22 cellular contexts compared by ENCODE assay signal in the genomic region with DNA sequence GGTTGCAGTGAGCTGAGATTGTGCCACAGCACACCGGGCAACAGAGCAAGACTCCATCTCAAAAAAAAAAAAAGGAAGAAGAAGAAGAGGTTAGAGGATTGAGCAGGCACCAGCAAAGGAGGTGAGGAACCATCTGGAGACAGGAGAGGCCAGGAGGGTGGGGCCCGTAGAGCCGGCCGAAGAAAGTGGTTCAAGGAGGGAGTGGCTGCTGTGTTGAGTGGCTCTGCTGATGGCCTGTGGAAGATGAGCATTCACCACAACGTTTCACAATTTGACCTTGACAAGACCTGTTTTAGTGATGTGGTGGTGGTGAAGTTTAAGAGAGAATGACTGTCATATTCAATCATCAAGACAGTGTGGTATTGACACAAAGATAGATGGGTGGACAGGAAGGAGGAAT. TPM values are rescaled to one million over a fixed set of nuclear protein-coding genes. Genes with fewer than 3 reads are reported as not detected.
DNase-seq lines count a peak whose midpoint lies in the region; ATAC-seq, FAIRE-seq and TF ChIP-seq lines count a peak whose summit lies in the region.
"Had no signal": no experiment of that assay in that cellular context is flagged by ENCODE, and none has a peak within 500 bp of the region (broad histone marks: within the 10 kb centered on the region; RNA-seq: fewer than 3 reads in every experiment).

No MANE protein-coding gene starts in this region.

- H3K36me3 ChIP-seq in K562 (ENCODE audit: control insufficient read depth, insufficient read depth, low read length): no peaks in the 10 kb centered on the region
- H3K36me3 ChIP-seq in sigmoid colon: no peaks in the 10 kb centered on the region
- no peaks in the 10 kb centered on the region for H3K36me3 ChIP-seq in thyroid gland
- H3K36me3 ChIP-seq: gastrocnemius medialis, tibial artery had no signal

- H3K4me3 ChIP-seq in K562 (no peak overlapping the region), sigmoid colon (no peak overlapping the region), thyroid gland (replicated peaks in 1 of 3) (no peak overlapping the region)
- H3K4me3 ChIP-seq: gastrocnemius medialis, GM23248, lung, tibial artery had no signal

- no peaks in the 10 kb centered on the region for H3K9me3 ChIP-seq in K562 (replicated peaks; ENCODE audit: control insufficient read depth, insufficient read depth, low read depth, low read length)
- no peaks in the 10 kb centered on the region for H3K9me3 ChIP-seq in sigmoid colon
- H3K9me3 ChIP-seq in thyroid gland: no peaks in the 10 kb centered on the region
- H3K9me3 ChIP-seq: gastrocnemius medialis, tibial artery had no signal

- peak overlapping the region; percentile 3 for H3K27ac Mint-ChIP-seq in T-helper 1 cell treated with Interleukin-12 subunit alpha and Interleukin-12 subunit beta and Interleukin-4 antibody, amounts not matched to agents 30 μg/mL and 1 μg/mL, for 36 hours
- H3K27ac Mint-ChIP-seq: activated T-helper 1 cell treated with anti-CD3 and anti-CD28 coated beads, Interleukin-12 subunit alpha, Interleukin-12 subunit beta, Interleukin-2, Interleukin-4 antibody, amounts not matched to agents 30 ng/mL and 10 ng/mL and 1 ng/mL, durations not matched to agents 14 hours and 24 hours and 36 hours had no signal

- BruUV-seq in K562 (replicated peaks; lab: Mats Ljungman, UMichigan): no TSS peak

- FAIRE-seq in K562 (lab: Jason Lieb, UNC): no peak
- FAIRE-seq: endothelial cell of umbilical vein, TTC549 had no signal

- H3K27me3 Mint-ChIP-seq in T-helper 1 cell treated with Interleukin-12 subunit alpha and Interleukin-12 subunit beta and Interleukin-4 antibody, amounts not matched to agents 30 μg/mL and 1 μg/mL, for 36 hours (ENCODE audit: low read depth): peaks cover 3% of the 10 kb centered on the region

- no peak for TF ChIP-seq CTCF in K562 (IDR thresholded peaks at IDR 0.05 in 2 of 3, conservative IDR thresholded peaks at IDR 0.05 in 1 of 3; ENCODE audit: insufficient read depth in 2 of 3, low read depth in 1 of 3, low read length in 3 of 3)
- TF ChIP-seq CTCF in sigmoid colon (IDR thresholded peaks at IDR 0.05): no peak
- TF ChIP-seq CTCF in thyroid gland (IDR thresholded peaks at IDR 0.05): no peak

- peaks cover 31% of the 10 kb centered on the region for H3K4me1 Mint-ChIP-seq in T-helper 1 cell treated with Interleukin-12 subunit alpha and Interleukin-12 subunit beta and Interleukin-4 antibody, amounts not matched to agents 30 μg/mL and 1 μg/mL, for 36 hours (ENCODE audit: low read depth)

- no peak for ATAC-seq in K562
- ATAC-seq in GM21723 (IDR thresholded peaks at IDR 0.05; ENCODE audit: unreplicated experiment): no peak
- ATAC-seq: CD8-positive, alpha-beta T cell; gastrocnemius medialis had no signal

- no peaks in the 10 kb centered on the region for H3K79me2 ChIP-seq in K562 (ENCODE audit: control insufficient read depth, insufficient read depth, low read length)

- WGBS in K562 (ENCODE audit: insufficient coverage, low coverage, missing lambda C conversion rate): 39% methylated on average over 5 of the region's 5 CpGs
- WGBS in sigmoid colon, 2 donors: 27 to 72% methylated on average over 5 of the region's 5 CpGs
- WGBS in thyroid gland, 2 donors: 67% methylated on average over 5 of the region's 5 CpGs

- CTCF ChIA-PET in K562 (lab: Yijun Ruan, JAX; ENCODE audit: low intra/inter-chr PET ratio): no interaction called here

- TF ChIP-seq POLR2A in K562 (conservative IDR thresholded peaks at IDR 0.05): no peak
- no peak for TF ChIP-seq POLR2A in sigmoid colon (IDR thresholded peaks at IDR 0.05)
- TF ChIP-seq POLR2A in thyroid gland (IDR thresholded peaks at IDR 0.05): no peak

- H3K4me3 Mint-ChIP-seq in T-helper 1 cell treated with Interleukin-12 subunit alpha and Interleukin-12 subunit beta and Interleukin-4 antibody, amounts not matched to agents 30 μg/mL and 1 μg/mL, for 36 hours: no peak overlapping the region
- H3K4me3 Mint-ChIP-seq: activated T-helper 1 cell treated with anti-CD3 and anti-CD28 coated beads, Interleukin-12 subunit alpha, Interleukin-12 subunit beta, Interleukin-2, Interleukin-4 antibody, amounts not matched to agents 30 ng/mL and 10 ng/mL and 1 ng/mL, durations not matched to agents 14 hours and 24 hours and 36 hours; CD8-positive, alpha-beta T cell had no signal

- no peak for DNase-seq in T-helper 1 cell
- peak; percentile 92 to 94 for DNase-seq in NOMO-1 (lab: John Stamatoyannopoulos, UW; ENCODE audit: unreplicated experiment in 2 of 2)
- no peak for DNase-seq in K562 (ENCODE audit: extremely low read depth in 1 of 4, low spot score in 3 of 4)
- peak; percentile 60 for DNase-seq in sigmoid colon
- no peak for DNase-seq in EL
- no peak for DNase-seq in thyroid gland
- DNase-seq: activated CD4-positive, alpha-beta T cell treated with anti-CD3 and anti-CD28 coated beads, Interleukin-2, amount 50 U/mL, for 4 hours; cerebellar nuclear complex; GM23248; NCI-H1930; NCI-H524 treated with DMSO at 0.1 percent for 48 hours; retina; SHP77 treated with DMSO at 0.1 percent for 48 hours had no signal

- H3K4me2 ChIP-seq in K562 (ENCODE audit: insufficient read depth, low read length): no peak overlapping the region

- H3K27me3 ChIP-seq in K562 (ENCODE audit: control insufficient read depth in 2 of 2, insufficient read depth in 2 of 2, low read length in 2 of 2) (no peaks in the 10 kb centered on the region), sigmoid colon (no peaks in the 10 kb centered on the region), thyroid gland (no peaks in the 10 kb centered on the region)
- H3K27me3 ChIP-seq: gastrocnemius medialis, tibial artery had no signal

- H3K9me1 ChIP-seq in K562 (ENCODE audit: control insufficient read depth, insufficient read depth, low read length): no peaks in the 10 kb centered on the region

- POLR2A ChIA-PET in K562 (lab: Yijun Ruan, JAX): interaction anchor here (1.0 kb wide), 1 partner anchor 20 kb away, joined by 3 read pairs; a partner anchor contains a TSS

- in situ Hi-C loops in K562 (cut with MboI): no loop called here

- no peak for TF ChIP-seq RAD21 in K562 (CRISPR knock-in tag; conservative IDR thresholded peaks at IDR 0.05 in 1 of 2, IDR thresholded peaks at IDR 0.05 in 1 of 2)

- H3K4me1 ChIP-seq in K562 (replicated peaks in 1 of 2; ENCODE audit: control insufficient read depth in 2 of 2, insufficient read depth in 2 of 2, low read length in 2 of 2) (peaks cover 21 to 52% of the 10 kb centered on the region in 2 experiments), sigmoid colon (peaks cover 0 to 13% (median 8%) of the 10 kb centered on the region in 4 donors), thyroid gland (peaks cover 5 to 8% of the 10 kb centered on the region in 2 donors)

- no peaks in the 10 kb centered on the region for H3K9me3 Mint-ChIP-seq in T-helper 1 cell treated with Interleukin-12 subunit alpha and Interleukin-12 subunit beta and Interleukin-4 antibody, amounts not matched to agents 30 μg/mL and 1 μg/mL, for 36 hours
- H3K9me3 Mint-ChIP-seq: activated T-helper 1 cell treated with anti-CD3 and anti-CD28 coated beads, Interleukin-12 subunit alpha, Interleukin-12 subunit beta, Interleukin-2, Interleukin-4 antibody, amounts not matched to agents 30 ng/mL and 10 ng/mL and 1 ng/mL, durations not matched to agents 14 hours and 24 hours and 36 hours; CD8-positive, alpha-beta T cell had no signal

- H3K27ac ChIP-seq in K562 (ENCODE audit: extremely low read depth, low read depth, low read length): no peak overlapping the region
- no peak overlapping the region for H3K27ac ChIP-seq in sigmoid colon
- no peak overlapping the region for H3K27ac ChIP-seq in thyroid gland
- H3K27ac ChIP-seq: gastrocnemius medialis, GM23248, tibial artery had no signal

- TF ChIP-seq EP300 in K562 (IDR thresholded peaks at IDR 0.05; ENCODE audit: low read length) (no peak), sigmoid colon (IDR thresholded peaks at IDR 0.05) (no peak)

- no peaks in the 10 kb centered on the region for H3K36me3 Mint-ChIP-seq in T-helper 1 cell treated with Interleukin-12 subunit alpha and Interleukin-12 subunit beta and Interleukin-4 antibody, amounts not matched to agents 30 μg/mL and 1 μg/mL, for 36 hours (ENCODE audit: low read depth)
- H3K36me3 Mint-ChIP-seq: CD8-positive, alpha-beta T cell had no signal

- H3K9ac ChIP-seq in K562 (ENCODE audit: insufficient read depth in 1 of 2, low read depth in 2 of 2, low read length in 2 of 2): no peak overlapping the region
- H3K9ac ChIP-seq: GM23248 had no signal

- intact Hi-C loops in K562 (cut with micrococcal nuclease) (no loop called here), sigmoid colon (cut with DNase I) (no loop called here), thyroid gland (cut with DNase I) (no loop called here)

- no peak overlapping the region for H2AFZ ChIP-seq in K562 (ENCODE audit: low read depth, low read length)
- H2AFZ ChIP-seq: GM23248 had no signal

- H4K20me1 ChIP-seq in K562 (replicated peaks; ENCODE audit: control insufficient read depth, insufficient read depth, low read length): no peaks in the 10 kb centered on the region

RNA-seq across cellular contexts. Expression of a gene that starts 6.8 kb away (rescaled TPM):
- 15.6 and 81.0 TPM in 2 replicates for total RNA-seq in K562 (2011; cell fraction: chromatin; rRNA removed; ENCODE audit: low replicate concordance)
- total RNA-seq in K562 (2011; cell fraction: nucleolus; rRNA removed): 131 and 132 TPM in 2 replicates
- total RNA-seq in K562 (2011; cell fraction: nucleoplasm; rRNA removed): 68.3 and 83.1 TPM in 2 replicates
- total RNA-seq in K562 (2014; rRNA removed) (72.3 and 87.0 TPM in 2 replicates), K562 (2014; rRNA removed; fragmentation: Illumina TruSeq; extraction: Trizol) (10.9 and 12.3 TPM in 2 replicates), K562 (2015; rRNA removed; fragmentation: Illumina TruSeq; extraction: Trizol) (40.9 and 42.3 TPM in 2 replicates), K562 (2021) (112 and 116 TPM in 2 replicates), sigmoid colon (100 to 1,000 TPM; 173 to 222 (median 209) TPM), thyroid gland (100 to 1,000 TPM; 363 to 577 (median 457) TPM)
- polyA plus RNA-seq in K562 (2011; rRNA removed) (21.7 and 37.1 TPM in 2 replicates), K562 (2014; fragmentation: Illumina TruSeq; extraction: Trizol) (66.8 and 111 TPM in 2 replicates), K562 (2014; fragmentation: Nextera tagmentation; extraction: Ambion mirVana) (1 to 10 TPM; 1.0 to 3.7 TPM), K562 (2014; rRNA removed) (40.5 and 46.8 TPM in 2 replicates), sigmoid colon (1,000 to 10,000 TPM in 1 of 3 donors, 100 to 1,000 TPM in 2; 251 to 1,586 (median 853) TPM)
- polyA plus RNA-seq in K562 (2011; cell fraction: cytosol; rRNA removed): 39.6 and 74.7 TPM in 2 replicates
- 22.7 and 35.2 TPM in 2 replicates for polyA plus RNA-seq in K562 (2011; cell fraction: nucleus; rRNA removed)
- polyA plus RNA-seq in K562 (2012): 84.2 and 325 TPM in 2 replicates
- polyA minus RNA-seq in K562 (2011; rRNA and poly(A)+ RNA removed): 12.8 and 17.9 TPM in 2 replicates
- polyA minus RNA-seq in K562 (2011; cell fraction: cytosol; rRNA and poly(A)+ RNA removed): 46.3 and 49.3 TPM in 2 replicates
- 10.1 and 11.1 TPM in 2 replicates for polyA minus RNA-seq in K562 (2011; cell fraction: nucleus; rRNA and poly(A)+ RNA removed)

RNA-seq across cellular contexts. Expression of a gene that starts 20.1 kb away (rescaled TPM):
- total RNA-seq in K562 (2011; cell fraction: chromatin; rRNA removed; ENCODE audit: low replicate concordance): 0.21 and 0.23 TPM in 2 replicates
- total RNA-seq in K562 (2011; cell fraction: nucleolus; rRNA removed): 0.26 and 0.33 TPM in 2 replicates
- total RNA-seq in K562 (2011; cell fraction: nucleoplasm; rRNA removed): 0.37 TPM in 1 of 2 replicates, not detected in the other
- total RNA-seq in K562 (2014; rRNA removed): 0.09 TPM in 1 of 2 replicates, not detected in the other
- total RNA-seq in K562 (2014; rRNA removed; fragmentation: Illumina TruSeq; extraction: Trizol): not detected in 2 replicates
- total RNA-seq in K562 (2015; rRNA removed; fragmentation: Illumina TruSeq; extraction: Trizol): not detected in 2 replicates
- total RNA-seq in K562 (2021): 0.13 TPM in 1 of 2 replicates, not detected in the other
- polyA plus RNA-seq in K562 (2011; rRNA removed): not detected in 2 replicates
- polyA plus RNA-seq in K562 (2011; cell fraction: cytosol; rRNA removed): not detected in 2 replicates
- polyA plus RNA-seq in K562 (2011; cell fraction: nucleus; rRNA removed): 0.16 TPM in 1 of 2 replicates, not detected in the other
- 0.09 and 0.15 TPM in 2 replicates for polyA plus RNA-seq in K562 (2012)
- polyA plus RNA-seq in K562 (2014; fragmentation: Illumina TruSeq; extraction: Trizol): not detected in 2 replicates
- polyA plus RNA-seq in K562 (2014; fragmentation: Nextera tagmentation; extraction: Ambion mirVana): not detected
- 0.08 TPM in 1 of 2 replicates, not detected in the other for polyA plus RNA-seq in K562 (2014; rRNA removed)
- polyA minus RNA-seq in K562 (2011; rRNA and poly(A)+ RNA removed): not detected in 2 replicates
- polyA minus RNA-seq in K562 (2011; cell fraction: cytosol; rRNA and poly(A)+ RNA removed): not detected in 2 replicates
- polyA minus RNA-seq in K562 (2011; cell fraction: nucleus; rRNA and poly(A)+ RNA removed): not detected in 2 replicates
- 1 to 10 TPM in 1 of 4 donors, under 1 TPM in 3; 0.36 to 1.4 (median 0.61) TPM for total RNA-seq in sigmoid colon
- under 1 TPM in 1 of 3 donors, not detected in 2; 0.60 TPM for polyA plus RNA-seq in sigmoid colon
- 100 to 1,000 TPM in 1 of 4 donors, 1 to 10 TPM in 1, under 1 TPM in 1, not detected in 1; 0.22 to 126 (median 1.5) TPM for total RNA-seq in thyroid gland

Comparison
In these comparisons a context has a peak if more than half of its experiments do, and no peak if none do; other contexts are left out.
1. DNase-seq: peak in NOMO-1 (2 of 2) and sigmoid colon (single experiment); none in T-helper 1 cell (0 of 5), K562 (0 of 4), EL (single experiment) and thyroid gland (0 of 2).